8 cellular contexts compared by ENCODE assay signal in genomic region chr1:179955318-179955638, GRCh38. TPM values are rescaled to one million over a fixed set of nuclear protein-coding genes. Genes with fewer than 3 reads are reported as not detected.
DNase-seq lines count a peak whose midpoint lies in the region; ATAC-seq and TF ChIP-seq lines count a peak whose summit lies in the region.

No MANE protein-coding gene starts in this region.

- peak overlapping the region; percentile 84 to 86 for H3K4me3 Mint-ChIP-seq in effector memory CD8-positive, alpha-beta T cell
- H3K4me3 Mint-ChIP-seq in natural killer cell: peak overlapping the region; percentile 93

- peak overlapping the region; percentile 99 for H2AFZ ChIP-seq in PC-3 (ENCODE audit: low read length)

- H3K4me3 ChIP-seq in PC-3 (ENCODE audit: low read length): peak overlapping the region; percentile 92

- no peaks in the 10 kb centered on the region for H3K27me3 ChIP-seq in PC-3 (ENCODE audit: low read length)

- peaks cover 10% of the 10 kb centered on the region; the same call in 1 of the 2 replicates for H3K4me1 ChIP-seq in PC-3 (ENCODE audit: insufficient read depth, low read length)

- H4K20me1 ChIP-seq in PC-3 (ENCODE audit: low read length): peaks cover 24% of the 10 kb centered on the region

- intact Hi-C loops in PC-3 (cut with micrococcal nuclease) (loop anchor here (2.0 kb wide), 1 partner anchor 72 kb away; the partner anchor contains the start of gene TOR1AIP1), natural killer cell (cut with micrococcal nuclease) (loop anchor here (10.0 kb wide), 1 partner anchor 200 kb away; the partner anchor contains the start of gene QSOX1)

- peak overlapping the region; percentile 90 to 92 for H3K27ac Mint-ChIP-seq in effector memory CD8-positive, alpha-beta T cell
- peak overlapping the region; percentile 95 to 96 for H3K27ac Mint-ChIP-seq in natural killer cell

- CTCF ChIA-PET in PC-3 (lab: Charles Lee): no interaction called here

- BruUV-seq in PC-3 (replicated peaks; lab: Mats Ljungman, UMichigan): no TSS peak

- ATAC-seq in GM21786 (IDR thresholded peaks at IDR 0.05; ENCODE audit: unreplicated experiment) (peak; percentile 1), PC-3 (peak; percentile 14), natural killer cell (no peak)
- ATAC-seq in effector memory CD8-positive, alpha-beta T cell (replicated peaks): no peak

- POLR2A ChIA-PET in PC-3 (lab: Charles Lee; ENCODE audit: unreplicated experiment): no interaction called here

- H3K4me1 Mint-ChIP-seq in effector memory CD8-positive, alpha-beta T cell (ENCODE audit: low read depth in 2 of 2): peaks cover 26 to 50% of the 10 kb centered on the region in 2 donors
- H3K4me1 Mint-ChIP-seq in natural killer cell: peaks cover 54 to 56% of the 10 kb centered on the region in 2 donors

- peaks cover 20% of the 10 kb centered on the region for H3K36me3 Mint-ChIP-seq in effector memory CD8-positive, alpha-beta T cell (ENCODE audit: insufficient read depth)
- H3K36me3 Mint-ChIP-seq in natural killer cell: no peaks in the 10 kb centered on the region

- H3K9me3 Mint-ChIP-seq in effector memory CD8-positive, alpha-beta T cell: no peaks in the 10 kb centered on the region
- H3K9me3 Mint-ChIP-seq in natural killer cell: no peaks in the 10 kb centered on the region

- peak overlapping the region; percentile 94 for H3K9ac ChIP-seq in PC-3 (ENCODE audit: low read length)

- H3K36me3 ChIP-seq in PC-3 (ENCODE audit: low read depth, low read length): no peaks in the 10 kb centered on the region

- TF ChIP-seq CTCF in PC-3 (conservative IDR thresholded peaks at IDR 0.05; ENCODE audit: low read depth, low read length) (no peak), natural killer cell (IDR thresholded peaks at IDR 0.05) (no peak)

- no peaks in the 10 kb centered on the region for H3K9me2 ChIP-seq in PC-3 (replicated peaks; ENCODE audit: low read length)

- H3K27me3 Mint-ChIP-seq in effector memory CD8-positive, alpha-beta T cell: no peaks in the 10 kb centered on the region
- no peaks in the 10 kb centered on the region for H3K27me3 Mint-ChIP-seq in natural killer cell (ENCODE audit: low read depth in 2 of 2)

- peak; percentile 9 for DNase-seq in AG20443 (ENCODE audit: low spot score)
- no peak for DNase-seq in PC-3
- no peak for DNase-seq in effector memory CD8-positive, alpha-beta T cell
- no peak for DNase-seq in natural killer cell
- DNase-seq in mucosa of gallbladder (ENCODE audit: low spot score): no peak
- DNase-seq in NCI-H1694 (lab: John Stamatoyannopoulos, UW): no peak
- no peak for DNase-seq in superior temporal gyrus (ENCODE audit: extremely low spot score)

- no peaks in the 10 kb centered on the region for H3F3A ChIP-seq in PC-3 (ENCODE audit: low read length, unreplicated experiment)

- H3K4me2 ChIP-seq in PC-3 (ENCODE audit: low read length): peak overlapping the region; percentile 88

- peak overlapping the region; percentile 57; the same call in 1 of the 2 replicates for H3K27ac ChIP-seq in PC-3 (ENCODE audit: low read length)

- no peaks in the 10 kb centered on the region for H3K9me3 ChIP-seq in PC-3 (ENCODE audit: low read length)

- H3K79me2 ChIP-seq in PC-3 (ENCODE audit: low read length): peaks cover 54% of the 10 kb centered on the region

RNA-seq across cellular contexts. Expression of gene CEP350, which starts 0.7 kb away (rescaled TPM):
- 17.1 and 17.8 TPM in 2 replicates for total RNA-seq in PC-3 (2014; rRNA removed)
- total RNA-seq in natural killer cell: 10 to 100 TPM; 66.9 to 83.7 (median 75.3) TPM
- total RNA-seq in mucosa of gallbladder: 48.4 TPM

Comparison
In these comparisons a context has a peak if more than half of its experiments do, and no peak if none do; other contexts are left out.
1. ATAC-seq: peak in GM21786 (single experiment) and PC-3 (single experiment); none in effector memory CD8-positive, alpha-beta T cell (single experiment) and natural killer cell (0 of 3).